Comparison of ENCODE assay signal across 15 cellular contexts in genomic region chr16:22397459-22397858, GRCh38. TPM values are rescaled to one million over a fixed set of nuclear protein-coding genes. Genes with fewer than 3 reads are reported as not detected.
DNase-seq lines count a peak whose midpoint lies in the region; ATAC-seq, FAIRE-seq and TF ChIP-seq lines count a peak whose summit lies in the region.
"Had no signal": no experiment of that assay in that cellular context is flagged by ENCODE, and none has a peak within 500 bp of the region (broad histone marks: within the 10 kb centered on the region; RNA-seq: fewer than 3 reads in every experiment).

No MANE protein-coding gene starts in this region.

- no peak overlapping the region for H3K4me3 ChIP-seq in kidney epithelial cell (ENCODE audit: low read depth, low read length)
- H3K4me3 ChIP-seq: skin epidermis had no signal

- no peaks in the 10 kb centered on the region for H3K27me3 ChIP-seq in kidney epithelial cell (ENCODE audit: control insufficient read depth, insufficient read depth, low read length)
- H3K27me3 ChIP-seq: BE2C had no signal

- intact Hi-C loops in MCF 10A (cut with micrococcal nuclease) (no loop called here), natural killer cell (cut with micrococcal nuclease) (no loop called here)

- ATAC-seq in GM21723 (IDR thresholded peaks at IDR 0.05; ENCODE audit: unreplicated experiment) (no peak), natural killer cell (no peak), GM18519 (IDR thresholded peaks at IDR 0.05; ENCODE audit: low FRiP score, unreplicated experiment) (no peak)
- ATAC-seq: activated CD8-positive, alpha-beta memory T cell treated with anti-CD3 and anti-CD28 coated beads, Interleukin-2, amount 10 ng/mL, durations not matched to agents 7 days and 5 days; naive thymus-derived CD8-positive, alpha-beta T cell had no signal

- no peak for FAIRE-seq in HTR-8/SVneo (lab: Jason Lieb, UNC)
- FAIRE-seq: TTC549 had no signal

- H3K9me3 Mint-ChIP-seq in MCF 10A (ENCODE audit: unreplicated experiment) = no peaks in the 10 kb centered on the region
- no peaks in the 10 kb centered on the region for H3K9me3 Mint-ChIP-seq in natural killer cell
- H3K9me3 Mint-ChIP-seq: naive thymus-derived CD8-positive, alpha-beta T cell had no signal

- H3K36me3 ChIP-seq in kidney epithelial cell (ENCODE audit: control insufficient read depth, insufficient read depth, low read length) = no peaks in the 10 kb centered on the region
- H3K36me3 ChIP-seq: BE2C had no signal

- peak; percentile 63 for DNase-seq in AG08396 (ENCODE audit: low spot score)
- peak; percentile 53 for DNase-seq in HTR-8/SVneo (ENCODE audit: insufficient read length, low spot score)
- DNase-seq in MCF 10A (ENCODE audit: unreplicated experiment) = peak; percentile 84
- DNase-seq in kidney epithelial cell (ENCODE audit: low read depth) = peak; percentile 88
- DNase-seq in natural killer cell = no peak
- DNase-seq in DMS114 treated with DMSO at 0.1 percent for 48 hours (lab: John Stamatoyannopoulos, UW; ENCODE audit: unreplicated experiment) = no peak
- DNase-seq: activated CD8-positive, alpha-beta memory T cell treated with anti-CD3 and anti-CD28 coated beads, Interleukin-2, amount 10 ng/mL, durations not matched to agents 7 days and 5 days; BE2C; GF-D8; KBM-7; naive thymus-derived CD8-positive, alpha-beta T cell had no signal

- H3K4me3 Mint-ChIP-seq in MCF 10A (ENCODE audit: unreplicated experiment) (no peak overlapping the region), natural killer cell (no peak overlapping the region)
- H3K4me3 Mint-ChIP-seq: activated CD8-positive, alpha-beta memory T cell treated with anti-CD3 and anti-CD28 coated beads, Interleukin-2, amount 10 ng/mL, durations not matched to agents 7 days and 5 days; naive thymus-derived CD8-positive, alpha-beta T cell had no signal

- peak overlapping the region; percentile 13 for H3K27ac Mint-ChIP-seq in MCF 10A (ENCODE audit: low read depth, unreplicated experiment)
- H3K27ac Mint-ChIP-seq in natural killer cell = no peak overlapping the region
- H3K27ac Mint-ChIP-seq: activated CD8-positive, alpha-beta memory T cell treated with anti-CD3 and anti-CD28 coated beads, Interleukin-2, amount 10 ng/mL, durations not matched to agents 7 days and 5 days had no signal

- CTCF ChIA-PET in MCF 10A (lab: Yijun Ruan, JAX) = interaction anchor here (0.6 to 1.1 kb wide), 4 partner anchors 24 to 192 kb away, joined by 3 to 6 read pairs (median 4); no protein-coding TSS in a partner anchor

- BruUV-seq in MCF 10A (replicated peaks; lab: Mats Ljungman, UMichigan) = no TSS peak

- peaks cover 6% of the 10 kb centered on the region for H3K36me3 Mint-ChIP-seq in MCF 10A (ENCODE audit: insufficient read depth, unreplicated experiment)
- no peaks in the 10 kb centered on the region for H3K36me3 Mint-ChIP-seq in natural killer cell
- H3K36me3 Mint-ChIP-seq: activated CD8-positive, alpha-beta memory T cell treated with anti-CD3 and anti-CD28 coated beads, Interleukin-2, amount 10 ng/mL, durations not matched to agents 7 days and 5 days had no signal

- POLR2A ChIA-PET in MCF 10A (lab: Yijun Ruan, JAX) = interaction anchor here (1.6 to 1.9 kb wide), 3 partner anchors 25 to 28 kb away, joined by 3 to 10 read pairs (median 4); no protein-coding TSS in a partner anchor

- H3K4me1 Mint-ChIP-seq in MCF 10A (ENCODE audit: insufficient read depth, unreplicated experiment) (peaks cover 34% of the 10 kb centered on the region), natural killer cell (no peaks in the 10 kb centered on the region)
- H3K4me1 Mint-ChIP-seq: activated CD8-positive, alpha-beta memory T cell treated with anti-CD3 and anti-CD28 coated beads, Interleukin-2, amount 10 ng/mL, durations not matched to agents 7 days and 5 days had no signal

- no peak for TF ChIP-seq CTCF in MCF 10A (IDR thresholded peaks at IDR 0.05; ENCODE audit: unreplicated experiment)
- no peak for TF ChIP-seq CTCF in kidney epithelial cell (IDR thresholded peaks at IDR 0.05; ENCODE audit: insufficient read depth, low read length, poor library complexity, severe bottlenecking)
- no peak for TF ChIP-seq CTCF in natural killer cell (IDR thresholded peaks at IDR 0.05)

- H3K27me3 Mint-ChIP-seq in MCF 10A (ENCODE audit: insufficient read depth, unreplicated experiment) (no peaks in the 10 kb centered on the region), natural killer cell (ENCODE audit: low read depth in 2 of 2) (no peaks in the 10 kb centered on the region)
- H3K27me3 Mint-ChIP-seq: activated CD8-positive, alpha-beta memory T cell treated with anti-CD3 and anti-CD28 coated beads, Interleukin-2, amount 10 ng/mL, durations not matched to agents 7 days and 5 days; naive thymus-derived CD8-positive, alpha-beta T cell had no signal

RNA-seq across cellular contexts. Expression of gene CDR2, which starts 23.0 kb away (rescaled TPM):
- total RNA-seq in MCF 10A (2022) (20.0 and 23.9 TPM in 2 replicates), kidney epithelial cell (27.0 and 29.6 TPM in 2 replicates), natural killer cell (10 to 100 TPM; 11.2 to 24.3 (median 19.4) TPM)

Comparison
In these comparisons a context has a peak if more than half of its experiments do, and no peak if none do; other contexts are left out.
1. DNase-seq: peak in AG08396 (single experiment), HTR-8/SVneo (single experiment), MCF 10A (single experiment) and kidney epithelial cell (single experiment); none in natural killer cell (single experiment) and DMS114 treated with DMSO at 0.1 percent for 48 hours (single experiment).